13 cellular contexts compared by ENCODE assay signal in the genomic region with DNA sequence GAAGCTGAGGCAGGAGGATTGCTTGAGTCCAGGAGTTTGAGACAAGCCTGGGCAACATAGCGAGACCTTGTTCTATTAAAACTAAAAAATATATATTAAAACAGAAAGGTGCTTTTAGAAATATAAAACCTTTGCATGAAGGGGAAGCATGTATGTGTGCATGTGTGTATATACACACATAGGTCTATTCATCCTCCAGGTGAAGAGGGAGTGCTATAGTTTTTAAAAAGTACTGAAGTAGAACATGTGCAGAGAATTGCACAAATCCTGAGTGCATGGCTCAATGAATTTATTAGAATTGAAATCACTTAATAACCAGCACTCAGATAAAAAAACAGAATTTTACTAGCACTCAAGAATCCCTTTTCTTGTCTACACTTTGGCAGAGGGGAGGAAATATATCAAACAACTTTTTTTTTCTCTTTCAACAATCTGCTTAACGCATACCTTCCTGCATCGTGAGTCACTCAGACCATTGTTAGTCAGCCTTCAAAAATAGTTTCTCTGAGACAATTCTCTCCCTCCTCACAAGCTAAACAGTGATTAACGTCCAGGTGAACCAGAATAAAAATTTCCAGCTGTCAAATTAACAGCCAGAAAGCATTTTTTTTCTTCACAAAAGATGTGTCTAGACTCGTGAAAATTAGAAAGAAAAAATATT. TPM values are rescaled to one million over a fixed set of nuclear protein-coding genes. Genes with fewer than 3 reads are reported as not detected.
DNase-seq lines count a peak whose midpoint lies in the region; ATAC-seq and TF ChIP-seq lines count a peak whose summit lies in the region.
"Had no signal": no experiment of that assay in that cellular context is flagged by ENCODE, and none has a peak within 500 bp of the region (broad histone marks: within the 10 kb centered on the region; RNA-seq: fewer than 3 reads in every experiment).

No MANE protein-coding gene starts in this region.

- ATAC-seq in HG02610 (IDR thresholded peaks at IDR 0.05; ENCODE audit: unreplicated experiment) (peak; percentile 66), GM19452 (IDR thresholded peaks at IDR 0.05; ENCODE audit: unreplicated experiment) (no peak)

- no peaks in the 10 kb centered on the region for H3K9me3 ChIP-seq in adipocyte (ENCODE audit: control insufficient read depth, low read length)
- no peaks in the 10 kb centered on the region for H3K9me3 ChIP-seq in Peyer's patch
- H3K9me3 ChIP-seq: thoracic aorta had no signal

- DNase-seq in DMS79 (lab: John Stamatoyannopoulos, UW) = peak; percentile 58
- peak; percentile 62 for DNase-seq in adipocyte (ENCODE audit: low read depth)
- peak; percentile 79 for DNase-seq in kidney tubule cell (ENCODE audit: low spot score)
- no peak for DNase-seq in Peyer's patch
- DNase-seq in G401 (ENCODE audit: low spot score) = no peak
- DNase-seq in GM10266 (ENCODE audit: extremely low spot score) = no peak
- DNase-seq: activated CD8-positive, alpha-beta memory T cell treated with anti-CD3 and anti-CD28 coated beads for 24 hours; NCI-H510A treated with DMSO at 0.1 percent for 48 hours had no signal

- TF ChIP-seq CTCF in Peyer's patch (IDR thresholded peaks at IDR 0.05) = no peak
- no peak for TF ChIP-seq CTCF in GM10266 (IDR thresholded peaks at IDR 0.05; ENCODE audit: control insufficient read depth, insufficient read depth, low read depth, missing control alignments)

- H3K27me3 ChIP-seq in adipocyte (replicated peaks; ENCODE audit: control insufficient read depth, insufficient read depth, low read length) (no peaks in the 10 kb centered on the region), Peyer's patch (no peaks in the 10 kb centered on the region)

- H3K9ac ChIP-seq in adipocyte (ENCODE audit: low read length) = no peak overlapping the region
- H3K9ac ChIP-seq: KMS-11, parathyroid adenoma had no signal

- TF ChIP-seq POLR2A in Peyer's patch (IDR thresholded peaks at IDR 0.05) = no peak

- H3K36me3 ChIP-seq in adipocyte (ENCODE audit: control insufficient read depth, insufficient read depth, low read length, severe bottlenecking) (no peaks in the 10 kb centered on the region), Peyer's patch (no peaks in the 10 kb centered on the region)
- H3K36me3 ChIP-seq: thoracic aorta had no signal

- no peak overlapping the region for H3K27ac ChIP-seq in Peyer's patch
- H3K27ac ChIP-seq: KMS-11, parathyroid adenoma, thoracic aorta had no signal

- H3K4me3 ChIP-seq in adipocyte (ENCODE audit: low read length) = no peak overlapping the region
- no peak overlapping the region for H3K4me3 ChIP-seq in Peyer's patch
- H3K4me3 ChIP-seq: thoracic aorta had no signal

- in situ Hi-C loops in G401 (cut with HindIII; ENCODE audit: low sequenced_read_pairs) = no loop called here

- H3K4me1 ChIP-seq in adipocyte (ENCODE audit: control insufficient read depth, insufficient read depth, low read length) (peaks cover 10% of the 10 kb centered on the region), Peyer's patch (no peaks in the 10 kb centered on the region)
- H3K4me1 ChIP-seq: parathyroid adenoma had no signal

RNA-seq across cellular contexts. Expression of a gene that starts 17.7 kb away (rescaled TPM):
- total RNA-seq in Peyer's patch = 10 to 100 TPM in 2 of 4 donors, 1 to 10 TPM in 2; 7.1 to 20.6 (median 10.5) TPM
- total RNA-seq in G401 (2014; rRNA removed; shearing (Covaris generic)) = 36.3 and 46.4 TPM in 2 replicates

Comparison
In these comparisons a context has a peak if more than half of its experiments do, and no peak if none do; other contexts are left out.
1. DNase-seq: peak in DMS79 (single experiment), adipocyte (single experiment) and kidney tubule cell (single experiment); none in Peyer's patch (0 of 3), G401 (single experiment) and GM10266 (single experiment).